10 cellular contexts compared by ENCODE assay signal in genomic region chr2:3254438-3254941, GRCh38.
DNase-seq lines count a peak whose midpoint lies in the region; ATAC-seq and TF ChIP-seq lines count a peak whose summit lies in the region.
"Had no signal": no experiment of that assay in that cellular context is flagged by ENCODE, and none has a peak within 500 bp of the region (broad histone marks: within the 10 kb centered on the region; RNA-seq: fewer than 3 reads in every experiment).

No MANE protein-coding gene starts in this region.

- no peak for TF ChIP-seq CTCF in vagina (IDR thresholded peaks at IDR 0.05)

- H3K9me3 ChIP-seq in vagina: peaks cover 8% of the 10 kb centered on the region
- peaks cover 6% of the 10 kb centered on the region for H3K9me3 ChIP-seq in effector memory CD4-positive, alpha-beta T cell (ENCODE audit: control insufficient read depth, low read length)

- DNase-seq in renal cortical epithelial cell (ENCODE audit: low read depth) (peak; percentile 32), vagina (ENCODE audit: extremely low spot score in 2 of 2) (no peak), substantia nigra (lab: John Stamatoyannopoulos, UW) (no peak)
- DNase-seq in effector memory CD4-positive, alpha-beta T cell: no peak
- DNase-seq: activated naive CD4-positive, alpha-beta T cell treated with anti-CD3 and anti-CD28 coated beads for 36 hours; NCI-H774 had no signal

- intact Hi-C loops in vagina (cut with DNase I): no loop called here

- H3K27me3 ChIP-seq in vagina: no peaks in the 10 kb centered on the region
- H3K27me3 ChIP-seq in effector memory CD4-positive, alpha-beta T cell (replicated peaks; ENCODE audit: control insufficient read depth, insufficient read depth, low read length, poor library complexity, severe bottlenecking): no peaks in the 10 kb centered on the region

- H3K4me3 ChIP-seq in vagina: no peak overlapping the region
- no peak overlapping the region for H3K4me3 ChIP-seq in effector memory CD4-positive, alpha-beta T cell (ENCODE audit: insufficient read depth, low read depth, low read length, poor library complexity, severe bottlenecking)

- H3K36me3 ChIP-seq in vagina: peaks cover 0 to 6% of the 10 kb centered on the region in 2 donors
- peaks cover 12% of the 10 kb centered on the region for H3K36me3 ChIP-seq in effector memory CD4-positive, alpha-beta T cell (ENCODE audit: control insufficient read depth, insufficient read depth, low read length)

- H3K4me1 ChIP-seq in vagina: no peaks in the 10 kb centered on the region
- H3K4me1 ChIP-seq in effector memory CD4-positive, alpha-beta T cell (ENCODE audit: control insufficient read depth, insufficient read depth, low read length, poor library complexity, severe bottlenecking): no peaks in the 10 kb centered on the region

- no peak for TF ChIP-seq POLR2A in vagina (IDR thresholded peaks at IDR 0.05)

- peak; percentile 77 for ATAC-seq in GM19025 (IDR thresholded peaks at IDR 0.05; ENCODE audit: low read depth, unreplicated experiment)
- ATAC-seq in HG02610 (IDR thresholded peaks at IDR 0.05; ENCODE audit: unreplicated experiment): peak; percentile 80
- ATAC-seq in HG03520 (IDR thresholded peaks at IDR 0.05; ENCODE audit: unreplicated experiment): peak; percentile 82
- ATAC-seq: HepG2 had no signal

- H3K27ac ChIP-seq in vagina (no peak overlapping the region), substantia nigra (ENCODE audit: low read depth, low read length, poor library complexity, severe bottlenecking) (no peak overlapping the region)
- H3K27ac ChIP-seq in effector memory CD4-positive, alpha-beta T cell (ENCODE audit: insufficient read depth, low read length, poor library complexity, severe bottlenecking): no peak overlapping the region
